ENCODE assay signal across 19 cellular contexts in the genomic region with DNA sequence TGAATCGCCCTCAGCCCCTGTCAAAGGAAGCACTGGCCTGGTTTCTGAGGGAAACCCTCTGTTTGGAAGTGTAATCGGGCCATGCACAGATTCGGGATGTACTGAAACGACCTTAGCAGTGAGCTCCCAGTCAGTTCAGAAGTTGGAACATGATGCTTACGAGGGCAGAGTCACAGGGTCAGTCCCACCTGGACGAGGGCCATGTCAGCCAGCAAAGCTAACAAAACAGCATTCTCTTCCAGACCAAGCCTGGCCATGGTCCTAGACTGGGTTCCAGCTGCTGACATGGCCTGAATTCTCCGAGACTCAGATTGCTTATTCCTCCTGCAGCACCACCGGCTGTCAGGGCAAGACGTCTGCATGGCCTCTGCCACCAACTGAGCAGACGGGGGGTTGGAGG.
DNase-seq lines count a peak whose midpoint lies in the region; ATAC-seq, FAIRE-seq and TF ChIP-seq lines count a peak whose summit lies in the region.
"Had no signal": no experiment of that assay in that cellular context is flagged by ENCODE, and none has a peak within 500 bp of the region (broad histone marks: within the 10 kb centered on the region; RNA-seq: fewer than 3 reads in every experiment).

No MANE protein-coding gene starts in this region.

- POLR2A ChIA-PET in GM10248 (lab: Yijun Ruan, JAX), result no interaction called here

- H3K4me3 Mint-ChIP-seq in activated T-helper 1 cell treated with anti-CD3 and anti-CD28 coated beads, Interleukin-12 subunit alpha, Interleukin-12 subunit beta, Interleukin-2, Interleukin-4 antibody, amounts not matched to agents 30 ng/mL and 10 ng/mL and 1 ng/mL, durations not matched to agents 14 hours and 24 hours and 36 hours, result no peak overlapping the region
- H3K4me3 Mint-ChIP-seq: CD4-positive, alpha-beta T cell; stimulated activated effector memory CD8-positive, alpha-beta T cell treated with anti-CD3 and anti-CD28 coated beads, Interleukin-12 subunit alpha, Interleukin-12 subunit beta, amount 100 ng/mL, for 72 hours had no signal

- DNase-seq in AG08396 (ENCODE audit: low spot score) (peak; percentile 18), caudate nucleus (lab: John Stamatoyannopoulos, UW) (peak in 58 of 61 donors; percentile 4 to 91 (median 62)), right cardiac atrium (peak; percentile 74 to 82 (median 78)), prostate gland (ENCODE audit: low spot score) (peak; percentile 34), GM10248 (ENCODE audit: extremely low spot score) (no peak), D721Med (ENCODE audit: insufficient read length, low spot score) (no peak)
- DNase-seq in activated T-helper 1 cell treated with anti-CD3 and anti-CD28 coated beads, Interleukin-12 subunit alpha, Interleukin-12 subunit beta, Interleukin-2, Interleukin-4 antibody, amounts not matched to agents 30 ng/mL and 10 ng/mL and 1 ng/mL, durations not matched to agents 14 hours and 24 hours and 36 hours (ENCODE audit: low spot score), result no peak
- DNase-seq: activated CD4-positive, alpha-beta T cell treated with anti-CD3 and anti-CD28 coated beads for 48 hours; activated CD8-positive, alpha-beta memory T cell treated with anti-CD3 and anti-CD28 coated beads, Interleukin-2, amount 50 U/mL, for 48 hours; CD4-positive, alpha-beta T cell; cortex of kidney; DND-41; kidney; NCI-H1092 treated with DMSO at 0.1 percent for 48 hours; upper lobe of right lung had no signal

- ATAC-seq in right cardiac atrium (peak; percentile 78 to 88), GM19035 (IDR thresholded peaks at IDR 0.05; ENCODE audit: unreplicated experiment) (no peak)
- ATAC-seq: Panc1; stimulated activated effector memory CD8-positive, alpha-beta T cell treated with anti-CD3 and anti-CD28 coated beads, Interleukin-12 subunit alpha, Interleukin-12 subunit beta, amount 100 ng/mL, for 72 hours; upper lobe of right lung had no signal

- H3K4me1 ChIP-seq in right cardiac atrium (ENCODE audit: control insufficient read depth, insufficient read depth, low read length), result no peaks in the 10 kb centered on the region
- H3K4me1 ChIP-seq in prostate gland (replicated peaks), result no peaks in the 10 kb centered on the region
- H3K4me1 ChIP-seq: upper lobe of right lung had no signal

- CTCF ChIA-PET in GM10248 (lab: Yijun Ruan, JAX), result interaction anchor here (0.9 kb wide), 1 partner anchor 21 kb away, joined by 3 read pairs; no protein-coding TSS in a partner anchor

- H3K4me3 ChIP-seq in right cardiac atrium (ENCODE audit: low read length) (no peak overlapping the region), prostate gland (no peak overlapping the region)
- H3K4me3 ChIP-seq: upper lobe of right lung had no signal

- no peak for FAIRE-seq in D721Med (lab: Jason Lieb, UNC)
- FAIRE-seq: kidney had no signal

- TF ChIP-seq POLR2A in prostate gland (IDR thresholded peaks at IDR 0.05), result no peak

- H3K27ac ChIP-seq in caudate nucleus (ENCODE audit: low read depth, low read length), result peak overlapping the region; percentile 77
- H3K27ac ChIP-seq in right cardiac atrium (ENCODE audit: low read length), result no peak overlapping the region
- H3K27ac ChIP-seq in prostate gland, result no peak overlapping the region
- H3K27ac ChIP-seq: KMS-11, upper lobe of right lung had no signal

- H3K9me3 Mint-ChIP-seq in activated T-helper 1 cell treated with anti-CD3 and anti-CD28 coated beads, Interleukin-12 subunit alpha, Interleukin-12 subunit beta, Interleukin-2, Interleukin-4 antibody, amounts not matched to agents 30 ng/mL and 10 ng/mL and 1 ng/mL, durations not matched to agents 14 hours and 24 hours and 36 hours, result no peaks in the 10 kb centered on the region
- H3K9me3 Mint-ChIP-seq: CD4-positive, alpha-beta T cell; stimulated activated effector memory CD8-positive, alpha-beta T cell treated with anti-CD3 and anti-CD28 coated beads, Interleukin-12 subunit alpha, Interleukin-12 subunit beta, amount 100 ng/mL, for 72 hours had no signal

- WGBS in right cardiac atrium, result 30% methylated on average over 10 of the region's 10 CpGs
- WGBS in prostate gland, result 22% methylated on average over 10 of the region's 10 CpGs

- H3K9me3 ChIP-seq in right cardiac atrium (ENCODE audit: control insufficient read depth, low read length) (no peaks in the 10 kb centered on the region), prostate gland (no peaks in the 10 kb centered on the region)
- H3K9me3 ChIP-seq: upper lobe of right lung had no signal

- intact Hi-C loops in right cardiac atrium (cut with DNase I), result no loop called here
- intact Hi-C loops in prostate gland (cut with DNase I), result no loop called here
- intact Hi-C loops in activated T-helper 1 cell treated with anti-CD3 and anti-CD28 coated beads, Interleukin-12 subunit alpha, Interleukin-12 subunit beta, Interleukin-2, Interleukin-4 antibody, amounts not matched to agents 30 ng/mL and 10 ng/mL and 1 ng/mL, durations not matched to agents 14 hours and 24 hours and 36 hours (cut with micrococcal nuclease), result no loop called here

- no peaks in the 10 kb centered on the region for H3K36me3 ChIP-seq in prostate gland
- H3K36me3 ChIP-seq: upper lobe of right lung had no signal

- TF ChIP-seq CTCF in prostate gland (IDR thresholded peaks at IDR 0.05) (no peak), GM10248 (IDR thresholded peaks at IDR 0.05; ENCODE audit: control extremely low read depth, extremely low read depth, low read depth, missing control alignments) (no peak), D721Med (IDR thresholded peaks at IDR 0.05; ENCODE audit: insufficient read depth, missing control alignments) (no peak)

- H3K27me3 Mint-ChIP-seq in activated T-helper 1 cell treated with anti-CD3 and anti-CD28 coated beads, Interleukin-12 subunit alpha, Interleukin-12 subunit beta, Interleukin-2, Interleukin-4 antibody, amounts not matched to agents 30 ng/mL and 10 ng/mL and 1 ng/mL, durations not matched to agents 14 hours and 24 hours and 36 hours (ENCODE audit: insufficient read depth), result peaks cover 3% of the 10 kb centered on the region

- H3K27ac Mint-ChIP-seq in activated T-helper 1 cell treated with anti-CD3 and anti-CD28 coated beads, Interleukin-12 subunit alpha, Interleukin-12 subunit beta, Interleukin-2, Interleukin-4 antibody, amounts not matched to agents 30 ng/mL and 10 ng/mL and 1 ng/mL, durations not matched to agents 14 hours and 24 hours and 36 hours, result no peak overlapping the region
- H3K27ac Mint-ChIP-seq: CD4-positive, alpha-beta T cell; stimulated activated effector memory CD8-positive, alpha-beta T cell treated with anti-CD3 and anti-CD28 coated beads, Interleukin-12 subunit alpha, Interleukin-12 subunit beta, amount 100 ng/mL, for 72 hours had no signal

- H3K4me1 Mint-ChIP-seq in activated T-helper 1 cell treated with anti-CD3 and anti-CD28 coated beads, Interleukin-12 subunit alpha, Interleukin-12 subunit beta, Interleukin-2, Interleukin-4 antibody, amounts not matched to agents 30 ng/mL and 10 ng/mL and 1 ng/mL, durations not matched to agents 14 hours and 24 hours and 36 hours (ENCODE audit: low read depth), result no peaks in the 10 kb centered on the region

- no peaks in the 10 kb centered on the region for H3K36me3 Mint-ChIP-seq in activated T-helper 1 cell treated with anti-CD3 and anti-CD28 coated beads, Interleukin-12 subunit alpha, Interleukin-12 subunit beta, Interleukin-2, Interleukin-4 antibody, amounts not matched to agents 30 ng/mL and 10 ng/mL and 1 ng/mL, durations not matched to agents 14 hours and 24 hours and 36 hours (ENCODE audit: low read depth)
- H3K36me3 Mint-ChIP-seq: stimulated activated effector memory CD8-positive, alpha-beta T cell treated with anti-CD3 and anti-CD28 coated beads, Interleukin-12 subunit alpha, Interleukin-12 subunit beta, amount 100 ng/mL, for 72 hours had no signal

- H3K27me3 ChIP-seq in right cardiac atrium (ENCODE audit: control insufficient read depth, insufficient read depth), result no peaks in the 10 kb centered on the region
- no peaks in the 10 kb centered on the region for H3K27me3 ChIP-seq in prostate gland (replicated peaks; ENCODE audit: insufficient read depth)

Comparison
In these comparisons a context has a peak if more than half of its experiments do, and no peak if none do; other contexts are left out.
1. DNase-seq: peak in AG08396 (single experiment), caudate nucleus (58 of 61), right cardiac atrium (3 of 3) and prostate gland (single experiment); none in GM10248 (single experiment), D721Med (single experiment) and activated T-helper 1 cell treated with anti-CD3 and anti-CD28 coated beads, Interleukin-12 subunit alpha, Interleukin-12 subunit beta, Interleukin-2, Interleukin-4 antibody, amounts not matched to agents 30 ng/mL and 10 ng/mL and 1 ng/mL, durations not matched to agents 14 hours and 24 hours and 36 hours (single experiment).